ENCODE assay signal across 17 cellular contexts in the genomic region with DNA sequence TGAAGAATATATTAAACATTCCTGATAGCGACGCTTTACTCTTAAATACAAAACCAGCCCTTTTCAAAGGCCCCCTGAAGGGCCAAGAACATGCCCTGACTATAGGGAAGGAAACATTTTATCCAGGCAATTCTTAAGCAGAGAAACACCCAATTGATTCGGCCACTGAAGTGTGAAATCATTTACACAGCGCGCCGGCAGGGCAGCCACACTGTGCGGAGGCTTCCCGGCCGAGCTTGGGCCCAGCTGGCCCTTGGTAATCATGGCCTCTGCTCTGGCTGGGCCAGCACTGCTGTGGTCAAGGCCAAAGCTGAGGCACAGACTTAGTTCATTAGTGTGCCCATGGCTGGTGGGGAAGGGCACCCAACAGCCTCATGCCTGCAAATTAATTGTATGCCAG.
DNase-seq lines count a peak whose midpoint lies in the region; ATAC-seq lines count a peak whose summit lies in the region.
"Had no signal": no experiment of that assay in that cellular context is flagged by ENCODE, and none has a peak within 500 bp of the region (broad histone marks: within the 10 kb centered on the region; RNA-seq: fewer than 3 reads in every experiment).

No MANE protein-coding gene starts in this region.

- ATAC-seq in stimulated activated memory B cell treated with anti-CD40 and anti-IgM and Interleukin-4, amounts not matched to agents 10 μg/mL and 1 μg/mL and 100 μg/mL, for 72 hours: peak; percentile 31
- ATAC-seq: A549; CD8-positive, alpha-beta T cell had no signal

- H3K4me1 ChIP-seq in neuron (ENCODE audit: insufficient read depth, low read length): peaks cover 11% of the 10 kb centered on the region
- H3K4me1 ChIP-seq: A549; BLaER1 treated with 17β-estradiol and CSF1 and Interleukin-3, amounts not matched to agents 10 nM and 100 nM; Caco-2 had no signal

- no peak overlapping the region for H3K27ac Mint-ChIP-seq in stimulated activated memory B cell treated with anti-CD40 and anti-IgM and Interleukin-4, amounts not matched to agents 10 μg/mL and 1 μg/mL and 100 μg/mL, for 72 hours
- H3K27ac Mint-ChIP-seq: B cell; CD4-positive, alpha-beta T cell; CD8-positive, alpha-beta T cell had no signal

- no peak overlapping the region for H3K4me3 ChIP-seq in neuron (ENCODE audit: low read length)
- H3K4me3 ChIP-seq: A549; BLaER1 treated with 17β-estradiol and CSF1 and Interleukin-3, amounts not matched to agents 10 nM and 100 nM had no signal

- DNase-seq in left kidney (ENCODE audit: low read depth, low spot score) (peak; percentile 31), retina (peak; percentile 68), LoVo (ENCODE audit: low spot score) (no peak), kidney glomerular epithelial cell (lab: John Stamatoyannopoulos, UW) (no peak), NCI-H1092 (lab: John Stamatoyannopoulos, UW) (no peak)
- DNase-seq: AML-193; Caco-2; Calu3; CD4-positive, alpha-beta T cell; CD8-positive, alpha-beta T cell; DMS79 treated with DMSO at 0.1 percent for 48 hours; GF-D8 had no signal

- no peaks in the 10 kb centered on the region for H3K36me3 ChIP-seq in neuron (ENCODE audit: insufficient read depth, low read length)
- H3K36me3 ChIP-seq: BLaER1 treated with 17β-estradiol and CSF1 and Interleukin-3, amounts not matched to agents 10 nM and 100 nM had no signal

- H3K4me3 Mint-ChIP-seq in stimulated activated memory B cell treated with anti-CD40 and anti-IgM and Interleukin-4, amounts not matched to agents 10 μg/mL and 1 μg/mL and 100 μg/mL, for 72 hours: no peak overlapping the region
- H3K4me3 Mint-ChIP-seq: B cell; CD4-positive, alpha-beta T cell; CD8-positive, alpha-beta T cell had no signal

- peak overlapping the region; percentile 53 for H2AFZ ChIP-seq in neuron (ENCODE audit: low read depth, low read length)

- no peaks in the 10 kb centered on the region for H3K4me1 Mint-ChIP-seq in stimulated activated memory B cell treated with anti-CD40 and anti-IgM and Interleukin-4, amounts not matched to agents 10 μg/mL and 1 μg/mL and 100 μg/mL, for 72 hours
- H3K4me1 Mint-ChIP-seq: B cell had no signal

- no peaks in the 10 kb centered on the region for H3K9me3 Mint-ChIP-seq in stimulated activated memory B cell treated with anti-CD40 and anti-IgM and Interleukin-4, amounts not matched to agents 10 μg/mL and 1 μg/mL and 100 μg/mL, for 72 hours
- H3K9me3 Mint-ChIP-seq: CD4-positive, alpha-beta T cell; CD8-positive, alpha-beta T cell had no signal

- H3K36me3 Mint-ChIP-seq in stimulated activated memory B cell treated with anti-CD40 and anti-IgM and Interleukin-4, amounts not matched to agents 10 μg/mL and 1 μg/mL and 100 μg/mL, for 72 hours: no peaks in the 10 kb centered on the region
- H3K36me3 Mint-ChIP-seq: CD8-positive, alpha-beta T cell had no signal

- no peaks in the 10 kb centered on the region for H3K27me3 Mint-ChIP-seq in stimulated activated memory B cell treated with anti-CD40 and anti-IgM and Interleukin-4, amounts not matched to agents 10 μg/mL and 1 μg/mL and 100 μg/mL, for 72 hours
- H3K27me3 Mint-ChIP-seq: B cell had no signal

- no peaks in the 10 kb centered on the region for H3K9me3 ChIP-seq in neuron (ENCODE audit: low read length)
- H3K9me3 ChIP-seq: A549, Caco-2 had no signal

- H3K27me3 ChIP-seq in neuron (ENCODE audit: insufficient read depth, low read length): peaks cover 35% of the 10 kb centered on the region
- H3K27me3 ChIP-seq: BLaER1 treated with 17β-estradiol and CSF1 and Interleukin-3, amounts not matched to agents 10 nM and 100 nM had no signal

Comparison
In these comparisons a context has a peak if more than half of its experiments do, and no peak if none do; other contexts are left out.
1. DNase-seq: peak in left kidney (single experiment) and retina (single experiment); none in LoVo (single experiment), kidney glomerular epithelial cell (single experiment) and NCI-H1092 (single experiment).